1 cellular context compared by ENCODE assay signal in the genomic region with DNA sequence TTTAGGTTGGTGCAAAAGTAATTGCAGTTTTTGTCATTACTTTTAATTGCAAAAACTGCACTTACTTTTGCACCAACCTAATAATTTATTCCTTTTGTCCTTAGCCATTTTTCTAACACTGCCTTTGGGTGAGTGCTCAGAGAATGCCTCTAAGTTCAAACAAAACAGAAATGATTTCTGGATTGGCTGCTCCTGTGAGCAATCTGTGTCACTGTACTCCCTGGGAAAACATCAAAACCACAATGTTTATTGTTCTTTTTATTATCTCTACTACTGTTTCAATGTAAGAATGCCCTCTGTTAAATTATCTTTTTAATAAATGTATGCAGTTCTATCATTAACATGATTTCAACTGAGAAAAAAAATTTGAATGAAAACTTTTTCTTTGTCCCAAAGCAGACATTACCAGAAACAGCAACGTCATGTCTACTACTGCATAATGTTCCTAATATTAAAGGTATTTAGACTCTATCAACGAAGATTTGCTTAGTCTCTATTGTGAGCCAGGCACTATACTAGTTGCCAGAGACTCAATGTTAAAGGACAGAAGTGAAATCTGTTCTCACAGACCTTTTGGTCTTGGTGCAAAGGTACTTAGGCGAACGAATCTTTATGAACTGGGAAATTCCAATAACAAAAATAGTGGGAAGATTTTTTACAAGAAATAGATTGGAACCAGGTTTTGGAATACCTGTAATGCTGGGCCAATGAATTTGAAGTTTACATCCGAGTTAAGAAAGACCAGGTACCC.
TF ChIP-seq lines count a peak whose summit lies in the region.

No MANE protein-coding gene starts in this region.

TF ChIP-seq in HEK293, 187 proteins besides CTCF, POLR2A, EP300 and RAD21 (continued from another document):
- TF ChIP-seq, protein P1, sequence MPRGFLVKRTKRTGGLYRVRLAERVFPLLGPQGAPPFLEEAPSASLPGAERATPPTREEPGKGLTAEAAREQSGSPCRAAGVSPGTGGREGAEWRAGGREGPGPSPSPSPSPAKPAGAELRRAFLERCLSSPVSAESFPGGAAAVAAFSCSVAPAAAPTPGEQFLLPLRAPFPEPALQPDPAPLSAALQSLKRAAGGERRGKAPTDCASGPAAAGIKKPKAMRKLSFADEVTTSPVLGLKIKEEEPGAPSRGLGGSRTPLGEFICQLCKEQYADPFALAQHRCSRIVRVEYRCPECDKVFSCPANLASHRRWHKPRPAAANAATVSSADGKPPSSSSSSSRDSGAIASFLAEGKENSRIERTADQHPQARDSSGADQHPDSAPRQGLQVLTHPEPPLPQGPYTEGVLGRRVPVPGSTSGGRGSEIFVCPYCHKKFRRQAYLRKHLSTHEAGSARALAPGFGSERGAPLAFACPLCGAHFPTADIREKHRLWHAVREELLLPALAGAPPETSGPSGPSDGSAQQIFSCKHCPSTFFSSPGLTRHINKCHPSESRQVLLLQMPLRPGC (tag by site-specific recombination; IDR thresholded peaks at IDR 0.05) = 0 out of 2 replicates have a peak, but pooled peaks have one; percentile 22
- TF ChIP-seq ZNF76 (tag by site-specific recombination; IDR thresholded peaks at IDR 0.05; ENCODE audit: borderline replicate concordance, low read depth) (no peak), BCL11B (tag by site-specific recombination; IDR thresholded peaks at IDR 0.05; ENCODE audit: low read depth) (no peak), GLI2 (tag by site-specific recombination; IDR thresholded peaks at IDR 0.05; ENCODE audit: borderline replicate concordance, low read depth) (no peak), KLF1 (tag by site-specific recombination; IDR thresholded peaks at IDR 0.05) (no peak), ZNF660 (tag by site-specific recombination; IDR thresholded peaks at IDR 0.05) (no peak), FEZF1 (tag by site-specific recombination; IDR thresholded peaks at IDR 0.05) (peak; percentile 89), EGR2 (tag by site-specific recombination; IDR thresholded peaks at IDR 0.05; ENCODE audit: low read depth) (no peak), ZNF558 (tag by site-specific recombination; IDR thresholded peaks at IDR 0.05) (no peak), ZNF223 (tag by site-specific recombination; IDR thresholded peaks at IDR 0.05) (no peak), ZNF768 (tag by site-specific recombination; IDR thresholded peaks at IDR 0.05) (no peak), ZSCAN30 (tag by site-specific recombination; IDR thresholded peaks at IDR 0.05) (no peak), ZNF701 (tag by site-specific recombination; IDR thresholded peaks at IDR 0.05) (no peak), ZNF146 (tag by site-specific recombination; IDR thresholded peaks at IDR 0.05) (no peak), ZEB2 (tag by site-specific recombination; IDR thresholded peaks at IDR 0.05) (no peak), IKZF3 (tag by site-specific recombination; IDR thresholded peaks at IDR 0.05) (no peak), ZBTB7A (tag by site-specific recombination; IDR thresholded peaks at IDR 0.05; ENCODE audit: low read depth) (no peak), ZNF112 (tag by site-specific recombination; IDR thresholded peaks at IDR 0.05) (no peak), ZNF366 (tag by site-specific recombination; conservative IDR thresholded peaks at IDR 0.05) (0 out of 2 replicates have a peak, but pooled peaks have one; percentile 12), ZNF561 (tag by site-specific recombination; IDR thresholded peaks at IDR 0.05; ENCODE audit: borderline replicate concordance) (no peak), ZXDB (tag by site-specific recombination; IDR thresholded peaks at IDR 0.05) (0 out of 2 replicates have a peak, but pooled peaks have one; percentile 19), OSR2 (tag by site-specific recombination; IDR thresholded peaks at IDR 0.05) (peak; percentile 64), ZNF324 (tag by site-specific recombination; IDR thresholded peaks at IDR 0.05) (no peak), ZNF843 (tag by site-specific recombination; IDR thresholded peaks at IDR 0.05) (no peak), ZNF354C (tag by site-specific recombination; IDR thresholded peaks at IDR 0.05; ENCODE audit: borderline replicate concordance, low read depth) (no peak), ZNF133 (tag by site-specific recombination; IDR thresholded peaks at IDR 0.05) (no peak)
- TF ChIP-seq, protein P2, sequence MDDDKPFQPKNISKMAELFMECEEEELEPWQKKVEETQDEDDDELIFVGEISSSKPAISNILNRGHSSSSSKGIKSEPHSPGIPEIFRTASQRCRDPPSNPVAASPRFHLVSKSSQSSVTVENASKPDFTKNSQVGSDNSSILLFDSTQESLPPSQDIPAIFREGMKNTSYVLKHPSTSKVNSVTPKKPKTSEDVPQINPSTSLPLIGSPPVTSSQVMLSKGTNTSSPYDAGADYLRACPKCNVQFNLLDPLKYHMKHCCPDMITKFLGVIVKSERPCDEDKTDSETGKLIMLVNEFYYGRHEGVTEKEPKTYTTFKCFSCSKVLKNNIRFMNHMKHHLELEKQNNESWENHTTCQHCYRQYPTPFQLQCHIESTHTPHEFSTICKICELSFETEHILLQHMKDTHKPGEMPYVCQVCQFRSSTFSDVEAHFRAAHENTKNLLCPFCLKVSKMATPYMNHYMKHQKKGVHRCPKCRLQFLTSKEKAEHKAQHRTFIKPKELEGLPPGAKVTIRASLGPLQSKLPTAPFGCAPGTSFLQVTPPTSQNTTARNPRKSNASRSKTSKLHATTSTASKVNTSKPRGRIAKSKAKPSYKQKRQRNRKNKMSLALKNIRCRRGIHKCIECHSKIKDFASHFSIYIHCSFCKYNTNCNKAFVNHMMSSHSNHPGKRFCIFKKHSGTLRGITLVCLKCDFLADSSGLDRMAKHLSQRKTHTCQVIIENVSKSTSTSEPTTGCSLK (tag by site-specific recombination; IDR thresholded peaks at IDR 0.05) = no peak
- TF ChIP-seq, protein P3, sequence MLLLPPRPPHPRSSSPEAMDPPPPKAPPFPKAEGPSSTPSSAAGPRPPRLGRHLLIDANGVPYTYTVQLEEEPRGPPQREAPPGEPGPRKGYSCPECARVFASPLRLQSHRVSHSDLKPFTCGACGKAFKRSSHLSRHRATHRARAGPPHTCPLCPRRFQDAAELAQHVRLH (tag by site-specific recombination; IDR thresholded peaks at IDR 0.05) = no peak
- TF ChIP-seq, protein P4, sequence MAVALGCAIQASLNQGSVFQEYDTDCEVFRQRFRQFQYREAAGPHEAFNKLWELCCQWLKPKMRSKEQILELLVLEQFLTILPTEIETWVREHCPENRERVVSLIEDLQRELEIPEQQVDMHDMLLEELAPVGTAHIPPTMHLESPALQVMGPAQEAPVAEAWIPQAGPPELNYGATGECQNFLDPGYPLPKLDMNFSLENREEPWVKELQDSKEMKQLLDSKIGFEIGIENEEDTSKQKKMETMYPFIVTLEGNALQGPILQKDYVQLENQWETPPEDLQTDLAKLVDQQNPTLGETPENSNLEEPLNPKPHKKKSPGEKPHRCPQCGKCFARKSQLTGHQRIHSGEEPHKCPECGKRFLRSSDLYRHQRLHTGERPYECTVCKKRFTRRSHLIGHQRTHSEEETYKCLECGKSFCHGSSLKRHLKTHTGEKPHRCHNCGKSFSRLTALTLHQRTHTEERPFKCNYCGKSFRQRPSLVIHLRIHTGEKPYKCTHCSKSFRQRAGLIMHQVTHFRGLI (tag by site-specific recombination; IDR thresholded peaks at IDR 0.05) = no peak
- TF ChIP-seq, protein P5, sequence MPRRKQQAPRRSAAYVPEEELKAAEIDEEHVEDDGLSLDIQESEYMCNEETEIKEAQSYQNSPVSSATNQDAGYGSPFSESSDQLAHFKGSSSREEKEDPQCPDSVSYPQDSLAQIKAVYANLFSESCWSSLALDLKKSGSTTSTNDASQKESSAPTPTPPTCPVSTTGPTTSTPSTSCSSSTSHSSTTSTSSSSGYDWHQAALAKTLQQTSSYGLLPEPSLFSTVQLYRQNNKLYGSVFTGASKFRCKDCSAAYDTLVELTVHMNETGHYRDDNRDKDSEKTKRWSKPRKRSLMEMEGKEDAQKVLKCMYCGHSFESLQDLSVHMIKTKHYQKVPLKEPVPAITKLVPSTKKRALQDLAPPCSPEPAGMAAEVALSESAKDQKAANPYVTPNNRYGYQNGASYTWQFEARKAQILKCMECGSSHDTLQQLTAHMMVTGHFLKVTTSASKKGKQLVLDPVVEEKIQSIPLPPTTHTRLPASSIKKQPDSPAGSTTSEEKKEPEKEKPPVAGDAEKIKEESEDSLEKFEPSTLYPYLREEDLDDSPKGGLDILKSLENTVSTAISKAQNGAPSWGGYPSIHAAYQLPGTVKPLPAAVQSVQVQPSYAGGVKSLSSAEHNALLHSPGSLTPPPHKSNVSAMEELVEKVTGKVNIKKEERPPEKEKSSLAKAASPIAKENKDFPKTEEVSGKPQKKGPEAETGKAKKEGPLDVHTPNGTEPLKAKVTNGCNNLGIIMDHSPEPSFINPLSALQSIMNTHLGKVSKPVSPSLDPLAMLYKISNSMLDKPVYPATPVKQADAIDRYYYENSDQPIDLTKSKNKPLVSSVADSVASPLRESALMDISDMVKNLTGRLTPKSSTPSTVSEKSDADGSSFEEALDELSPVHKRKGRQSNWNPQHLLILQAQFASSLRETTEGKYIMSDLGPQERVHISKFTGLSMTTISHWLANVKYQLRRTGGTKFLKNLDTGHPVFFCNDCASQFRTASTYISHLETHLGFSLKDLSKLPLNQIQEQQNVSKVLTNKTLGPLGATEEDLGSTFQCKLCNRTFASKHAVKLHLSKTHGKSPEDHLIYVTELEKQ (tag by site-specific recombination; IDR thresholded peaks at IDR 0.05; ENCODE audit: borderline replicate concordance) = no peak
- TF ChIP-seq, protein P6, sequence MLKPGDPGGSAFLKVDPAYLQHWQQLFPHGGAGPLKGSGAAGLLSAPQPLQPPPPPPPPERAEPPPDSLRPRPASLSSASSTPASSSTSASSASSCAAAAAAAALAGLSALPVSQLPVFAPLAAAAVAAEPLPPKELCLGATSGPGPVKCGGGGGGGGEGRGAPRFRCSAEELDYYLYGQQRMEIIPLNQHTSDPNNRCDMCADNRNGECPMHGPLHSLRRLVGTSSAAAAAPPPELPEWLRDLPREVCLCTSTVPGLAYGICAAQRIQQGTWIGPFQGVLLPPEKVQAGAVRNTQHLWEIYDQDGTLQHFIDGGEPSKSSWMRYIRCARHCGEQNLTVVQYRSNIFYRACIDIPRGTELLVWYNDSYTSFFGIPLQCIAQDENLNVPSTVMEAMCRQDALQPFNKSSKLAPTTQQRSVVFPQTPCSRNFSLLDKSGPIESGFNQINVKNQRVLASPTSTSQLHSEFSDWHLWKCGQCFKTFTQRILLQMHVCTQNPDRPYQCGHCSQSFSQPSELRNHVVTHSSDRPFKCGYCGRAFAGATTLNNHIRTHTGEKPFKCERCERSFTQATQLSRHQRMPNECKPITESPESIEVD (tag by site-specific recombination; IDR thresholded peaks at IDR 0.05) = peak; percentile 70
- TF ChIP-seq, protein P7, sequence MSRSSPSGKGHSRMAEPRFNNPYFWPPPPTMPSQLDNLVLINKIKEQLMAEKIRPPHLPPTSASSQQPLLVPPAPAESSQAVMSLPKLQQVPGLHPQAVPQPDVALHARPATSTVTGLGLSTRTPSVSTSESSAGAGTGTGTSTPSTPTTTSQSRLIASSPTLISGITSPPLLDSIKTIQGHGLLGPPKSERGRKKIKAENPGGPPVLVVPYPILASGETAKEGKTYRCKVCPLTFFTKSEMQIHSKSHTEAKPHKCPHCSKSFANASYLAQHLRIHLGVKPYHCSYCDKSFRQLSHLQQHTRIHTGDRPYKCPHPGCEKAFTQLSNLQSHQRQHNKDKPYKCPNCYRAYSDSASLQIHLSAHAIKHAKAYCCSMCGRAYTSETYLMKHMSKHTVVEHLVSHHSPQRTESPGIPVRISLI (tag by site-specific recombination; IDR thresholded peaks at IDR 0.05) = no peak
- TF ChIP-seq, protein P8, sequence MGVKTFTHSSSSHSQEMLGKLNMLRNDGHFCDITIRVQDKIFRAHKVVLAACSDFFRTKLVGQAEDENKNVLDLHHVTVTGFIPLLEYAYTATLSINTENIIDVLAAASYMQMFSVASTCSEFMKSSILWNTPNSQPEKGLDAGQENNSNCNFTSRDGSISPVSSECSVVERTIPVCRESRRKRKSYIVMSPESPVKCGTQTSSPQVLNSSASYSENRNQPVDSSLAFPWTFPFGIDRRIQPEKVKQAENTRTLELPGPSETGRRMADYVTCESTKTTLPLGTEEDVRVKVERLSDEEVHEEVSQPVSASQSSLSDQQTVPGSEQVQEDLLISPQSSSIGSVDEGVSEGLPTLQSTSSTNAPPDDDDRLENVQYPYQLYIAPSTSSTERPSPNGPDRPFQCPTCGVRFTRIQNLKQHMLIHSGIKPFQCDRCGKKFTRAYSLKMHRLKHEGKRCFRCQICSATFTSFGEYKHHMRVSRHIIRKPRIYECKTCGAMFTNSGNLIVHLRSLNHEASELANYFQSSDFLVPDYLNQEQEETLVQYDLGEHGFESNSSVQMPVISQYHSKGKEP (tag by site-specific recombination; IDR thresholded peaks at IDR 0.05) = 0 out of 2 replicates have a peak, but pooled peaks have one; percentile 31
TF ChIP-seq in HEK293: peak in this region for 9.
